ENCODE assay signal across 10 cellular contexts in genomic region chr19:55583897-55584296, GRCh38. TPM values are rescaled to one million over a fixed set of nuclear protein-coding genes. Genes with fewer than 3 reads are reported as not detected.
"Had no signal": no experiment of that assay in that cellular context is flagged by ENCODE, and none has a peak within 500 bp of the region (broad histone marks: within the 10 kb centered on the region; RNA-seq: fewer than 3 reads in every experiment).

No MANE protein-coding gene starts in this region.

RNA-seq across cellular contexts. Expression of gene SBK3, which starts 38.6 kb away (rescaled TPM):
- total RNA-seq: activated B cell treated with CpG ODN at 0.5 μM for 24 hours; activated CD8-positive, alpha-beta T cell treated with anti-CD3 and anti-CD28 coated beads for 36 hours; activated T-cell treated with anti-CD3 and anti-CD28 coated beads, Interleukin-2, amount 50 U/mL, for 4 hours; activated T-helper 17 cell treated with anti-CD3 and anti-CD28 coated beads, Interleukin-2, amount 50 U/mL, for 72 hours; body of pancreas; chondrocyte; T-cell; T-helper 2 cell treated with Interferon-gamma antibody and Interleukin-4, amounts not matched to agents 100 ng/mL and 5 ng/mL, for 36 hours had no signal
- polyA plus RNA-seq: aorta, fibroblast of lung had no signal
